In the genomic region with DNA sequence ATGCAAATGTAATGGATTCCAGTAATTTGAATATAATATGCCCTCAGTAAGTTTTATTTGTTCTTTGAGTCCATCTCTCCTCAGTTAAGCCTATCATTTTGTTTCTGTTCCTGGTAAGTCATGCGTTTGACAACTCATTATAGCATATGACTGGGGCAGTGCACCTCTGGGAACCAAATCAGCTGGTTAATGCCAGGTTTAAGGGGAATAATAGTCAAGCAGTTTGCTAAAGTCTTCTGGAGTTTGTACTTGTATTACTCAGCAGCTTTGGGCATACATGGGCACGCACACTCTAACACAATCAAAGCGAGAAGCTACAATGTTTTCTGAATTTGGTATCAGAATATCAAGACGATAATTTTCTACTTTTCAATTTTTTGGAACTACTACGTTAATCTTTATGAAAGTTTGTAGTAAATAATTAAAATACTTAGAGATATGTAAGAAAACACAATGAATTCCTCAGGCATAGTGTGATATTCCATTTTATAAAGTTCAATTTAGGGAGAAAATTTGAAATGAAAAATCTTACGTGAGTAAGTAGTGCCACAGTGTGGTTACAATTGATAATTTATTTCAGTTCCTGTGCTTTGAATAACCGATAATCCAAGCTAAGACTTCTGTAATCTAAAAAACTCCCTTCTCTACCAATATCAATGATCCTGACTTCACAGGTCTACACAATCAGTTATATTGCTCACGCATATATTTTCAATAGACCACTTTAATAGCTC, we compare ENCODE assay signal across 10 cellular contexts. TPM values are rescaled to one million over a fixed set of nuclear protein-coding genes. Genes with fewer than 3 reads are reported as not detected.
DNase-seq lines count a peak whose midpoint lies in the region; ATAC-seq and TF ChIP-seq lines count a peak whose summit lies in the region.
"Had no signal": no experiment of that assay in that cellular context is flagged by ENCODE, and none has a peak within 500 bp of the region (broad histone marks: within the 10 kb centered on the region; RNA-seq: fewer than 3 reads in every experiment).

No MANE protein-coding gene starts in this region.

- H3K9me3 ChIP-seq in mammary epithelial cell (replicated peaks; ENCODE audit: insufficient read depth, low read length) (no peaks in the 10 kb centered on the region), Panc1 (ENCODE audit: control insufficient read depth, insufficient read depth, low read depth, low read length) (no peaks in the 10 kb centered on the region), body of pancreas (no peaks in the 10 kb centered on the region)

- CTCF ChIA-PET in MCF 10A (lab: Yijun Ruan, JAX) (interaction anchor here (0.6 to 12.2 kb wide), 51 partner anchors 9 to 1313 kb away, joined by 3 to 335 read pairs (median 4); no protein-coding TSS in a partner anchor), mammary epithelial cell (lab: Charles Lee; ENCODE audit: low non-redundant PET) (interaction anchor here (0.7 kb wide), 1 partner anchor 1309 kb away, joined by 5 read pairs; no protein-coding TSS in a partner anchor), Panc1 (lab: Charles Lee) (interaction anchor here (1.1 kb wide), 1 partner anchor 342 kb away, joined by 4 read pairs; no protein-coding TSS in a partner anchor)

- 76% methylated on average over 8 of the region's 8 CpGs for WGBS in mammary epithelial cell (ENCODE audit: low coverage, missing lambda C conversion rate)
- WGBS in body of pancreas, 2 donors, result 36% methylated on average over 8 of the region's 8 CpGs

- ATAC-seq in Panc1 (no peak), body of pancreas (no peak)

- no peak overlapping the region for H3K9ac ChIP-seq in mammary epithelial cell (ENCODE audit: insufficient read depth, low read length)

- H3K36me3 Mint-ChIP-seq in MCF 10A (ENCODE audit: insufficient read depth, unreplicated experiment), result no peaks in the 10 kb centered on the region
- H3K36me3 Mint-ChIP-seq: CD4-positive, CD25-positive, alpha-beta regulatory T cell had no signal

- no peaks in the 10 kb centered on the region for H3K27me3 Mint-ChIP-seq in MCF 10A (ENCODE audit: insufficient read depth, unreplicated experiment)
- H3K27me3 Mint-ChIP-seq: activated B cell treated with CpG ODN at 0.5 μM for 24 hours; CD4-positive, CD25-positive, alpha-beta regulatory T cell had no signal

- intact Hi-C loops in MCF 10A (cut with micrococcal nuclease), result no loop called here
- intact Hi-C loops in mammary epithelial cell (cut with micrococcal nuclease), result loop anchor here (1.0 to 2.0 kb wide), 3 partner anchors 376 to 864 kb away; no protein-coding TSS in a partner anchor
- intact Hi-C loops in Panc1 (cut with micrococcal nuclease; ENCODE audit: unreplicated experiment), result loop anchor here (10.0 kb wide), 3 partner anchors 338 to 718 kb away; no protein-coding TSS in a partner anchor
- intact Hi-C loops in body of pancreas (cut with DNase I), result no loop called here

- no TSS peak for BruUV-seq in MCF 10A (replicated peaks; lab: Mats Ljungman, UMichigan)
- no TSS peak for BruUV-seq in mammary epithelial cell (replicated peaks; lab: Mats Ljungman, UMichigan)
- BruUV-seq in Panc1 (replicated peaks; lab: Mats Ljungman, UMichigan), result no TSS peak

- H3K27ac Mint-ChIP-seq in MCF 10A (ENCODE audit: low read depth, unreplicated experiment), result no peak overlapping the region
- H3K27ac Mint-ChIP-seq: activated B cell treated with CpG ODN at 0.5 μM for 24 hours; CD4-positive, CD25-positive, alpha-beta regulatory T cell had no signal

- POLR2A ChIA-PET in MCF 10A (lab: Yijun Ruan, JAX) (interaction anchor here (0.7 to 1.9 kb wide), 5 partner anchors 17 to 896 kb away, joined by 3 to 5 read pairs (median 4); a partner anchor contains a TSS), Panc1 (lab: Charles Lee) (no interaction called here)

- no peaks in the 10 kb centered on the region for H3K9me3 Mint-ChIP-seq in MCF 10A (ENCODE audit: unreplicated experiment)
- H3K9me3 Mint-ChIP-seq: activated B cell treated with CpG ODN at 0.5 μM for 24 hours had no signal

- H3K79me2 ChIP-seq in mammary epithelial cell (ENCODE audit: insufficient read depth, low read length), result no peaks in the 10 kb centered on the region

- no peak overlapping the region for H3K4me3 Mint-ChIP-seq in MCF 10A (ENCODE audit: unreplicated experiment)
- H3K4me3 Mint-ChIP-seq: activated B cell treated with CpG ODN at 0.5 μM for 24 hours; CD4-positive, CD25-positive, alpha-beta regulatory T cell had no signal

- H2AFZ ChIP-seq in mammary epithelial cell (ENCODE audit: low read depth, low read length), result no peak overlapping the region

- TF ChIP-seq CTCF in MCF 10A (IDR thresholded peaks at IDR 0.05; ENCODE audit: unreplicated experiment) (peak; percentile 56), mammary epithelial cell (conservative IDR thresholded peaks at IDR 0.05 in 1 of 2, IDR thresholded peaks at IDR 0.05 in 1 of 2; ENCODE audit: extremely low read depth in 1 of 2, insufficient read depth in 1 of 2, low read depth in 1 of 2, low read length in 2 of 2) (no peak), Panc1 (IDR thresholded peaks at IDR 0.05) (peak; percentile 16; the same call in 1 of the 2 replicates), fibroblast of the aortic adventitia (IDR thresholded peaks at IDR 0.05; ENCODE audit: insufficient read depth, low read length) (peak; percentile 8), body of pancreas (IDR thresholded peaks at IDR 0.05) (no peak)

- no peaks in the 10 kb centered on the region for H4K20me1 ChIP-seq in mammary epithelial cell (ENCODE audit: insufficient read depth, low read length)

- H3K27ac ChIP-seq in mammary epithelial cell (ENCODE audit: insufficient read depth, low read depth, low read length) (no peak overlapping the region), Panc1 (ENCODE audit: low read length) (no peak overlapping the region), body of pancreas (no peak overlapping the region)

- H3K36me3 ChIP-seq in mammary epithelial cell (ENCODE audit: insufficient read depth, low read length) (no peaks in the 10 kb centered on the region), Panc1 (ENCODE audit: control insufficient read depth, insufficient read depth, low read length) (no peaks in the 10 kb centered on the region), body of pancreas (replicated peaks in 1 of 2; ENCODE audit: insufficient read depth in 1 of 2, low read depth in 2 of 2) (no peaks in the 10 kb centered on the region)

- in situ Hi-C loops in mammary epithelial cell (cut with MboI; ENCODE audit: low sequenced_read_pairs in 2 of 2) (loop anchor here (5.0 to 25.0 kb wide), 5 partner anchors 336 to 868 kb away; no protein-coding TSS in a partner anchor), Panc1 (cut with HindIII; ENCODE audit: low pct_unique_long_range_greater_than_20kb, low sequenced_read_pairs) (no loop called here), KBM-7 (cut with MboI; ENCODE audit: low pct_unique_long_range_greater_than_20kb, low sequenced_read_pairs) (no loop called here)

- H3K4me1 Mint-ChIP-seq in MCF 10A (ENCODE audit: insufficient read depth, unreplicated experiment), result peaks cover 7% of the 10 kb centered on the region
- H3K4me1 Mint-ChIP-seq: activated B cell treated with CpG ODN at 0.5 μM for 24 hours had no signal

- H3K27me3 ChIP-seq in mammary epithelial cell (ENCODE audit: insufficient read depth, low read length) (no peaks in the 10 kb centered on the region), Panc1 (ENCODE audit: control insufficient read depth, insufficient read depth, low read length) (no peaks in the 10 kb centered on the region; the same call in 1 of the 2 replicates), body of pancreas (no peaks in the 10 kb centered on the region)

- DNase-seq in MCF 10A (ENCODE audit: unreplicated experiment) (no peak), mammary epithelial cell (no peak), Panc1 (ENCODE audit: low read depth, low spot score) (no peak), fibroblast of the aortic adventitia (ENCODE audit: low read depth) (peak; percentile 63), superior temporal gyrus (ENCODE audit: extremely low spot score) (peak; percentile 60), KBM-7 (no peak), mesenteric fat pad (ENCODE audit: low spot score) (no peak), body of pancreas (no peak)
- DNase-seq: activated B cell treated with CpG ODN at 0.5 μM for 24 hours; CD4-positive, CD25-positive, alpha-beta regulatory T cell had no signal

- no peak overlapping the region for H3K4me2 ChIP-seq in mammary epithelial cell (ENCODE audit: insufficient read depth, low read depth, low read length)

- H3K4me3 ChIP-seq in mammary epithelial cell (replicated peaks in 1 of 3; ENCODE audit: insufficient read depth in 1 of 3, low read depth in 2 of 3, low read length in 3 of 3) (no peak overlapping the region), Panc1 (ENCODE audit: low read depth in 2 of 2, low read length in 2 of 2) (no peak overlapping the region), fibroblast of the aortic adventitia (ENCODE audit: low read depth, low read length) (no peak overlapping the region), body of pancreas (no peak overlapping the region)

- dilution Hi-C loops in mammary epithelial cell (cut with HindIII; ENCODE audit: low sequenced_read_pairs), result no loop called here

- no peak for TF ChIP-seq POLR2A in body of pancreas (IDR thresholded peaks at IDR 0.05)

- H3K4me1 ChIP-seq in mammary epithelial cell (ENCODE audit: insufficient read depth, low read length), result no peaks in the 10 kb centered on the region
- H3K4me1 ChIP-seq in Panc1 (ENCODE audit: control insufficient read depth, insufficient read depth, low read length), result no peaks in the 10 kb centered on the region
- H3K4me1 ChIP-seq in body of pancreas, result no peaks in the 10 kb centered on the region

RNA-seq across cellular contexts. Expression of a gene that starts 43.8 kb away (rescaled TPM):
- 78.9 and 90.3 TPM in 2 replicates for total RNA-seq in MCF 10A (2022)
- total RNA-seq in mammary epithelial cell, result 10 to 100 TPM; 31.7 to 38.6 TPM
- 28.3 TPM for polyA plus RNA-seq in mammary epithelial cell
- polyA minus RNA-seq in mammary epithelial cell, result 43.3 TPM
- 34.7 TPM for total RNA-seq in Panc1 (2021; ENCODE audit: unreplicated experiment)
- polyA plus RNA-seq in Panc1 (2012; ENCODE audit: insufficient read length), result 15.3 TPM
- total RNA-seq in fibroblast of the aortic adventitia (ENCODE audit: low replicate concordance), result 45.6 and 68.1 TPM in 2 replicates
- total RNA-seq in mesenteric fat pad, result 40.3 TPM
- 10 to 100 TPM; 31.6 to 38.7 TPM for total RNA-seq in body of pancreas

Comparison
In these comparisons a context has a peak if more than half of its experiments do, and no peak if none do; other contexts are left out.
1. CTCF ChIP-seq: peak in MCF 10A (single experiment), Panc1 (single experiment) and fibroblast of the aortic adventitia (single experiment); none in mammary epithelial cell (0 of 2) and body of pancreas (0 of 7).
2. intact Hi-C loops: an anchor here in mammary epithelial cell (1.0 to 2.0 kb wide) and Panc1 (10.0 kb wide); none called in MCF 10A and body of pancreas.
3. DNase-seq: peak in fibroblast of the aortic adventitia (single experiment) and superior temporal gyrus (single experiment); none in MCF 10A (single experiment), mammary epithelial cell (single experiment), Panc1 (single experiment), KBM-7 (single experiment), mesenteric fat pad (single experiment) and body of pancreas (0 of 4).
4. in situ Hi-C loops: an anchor here in mammary epithelial cell (5.0 to 25.0 kb wide); none called in Panc1 and KBM-7.